ENCODE assay signal across 29 cellular contexts in genomic region chrX:155615938-155616337, GRCh38.
"Had no signal": no experiment of that assay in that cellular context is flagged by ENCODE, and none has a peak within 500 bp of the region (broad histone marks: within the 10 kb centered on the region; RNA-seq: fewer than 3 reads in every experiment).

No MANE protein-coding gene starts in this region.

- H3K27ac Mint-ChIP-seq: dendritic cell treated with granulocyte-macrophage colony-stimulating factor and Interleukin-4, amounts not matched to agents 40 ng/mL and 50 ng/mL, for 4 days; effector memory CD8-positive, alpha-beta T cell; endodermal cell had no signal

- H3K9me3 Mint-ChIP-seq: dendritic cell treated with granulocyte-macrophage colony-stimulating factor and Interleukin-4, amounts not matched to agents 40 ng/mL and 50 ng/mL, for 4 days; effector memory CD8-positive, alpha-beta T cell had no signal

- ATAC-seq: effector memory CD8-positive, alpha-beta T cell; esophagus mucosa; foreskin keratinocyte; gastrocnemius medialis; gastroesophageal sphincter; heart left ventricle; heart right ventricle had no signal

- H3K9me3 ChIP-seq: esophagus muscularis mucosa, esophagus squamous epithelium, gastrocnemius medialis, gastroesophageal sphincter had no signal

- FAIRE-seq: endometrium, endothelial cell of umbilical vein, frontal cortex had no signal

- H3K4me3 Mint-ChIP-seq: dendritic cell treated with granulocyte-macrophage colony-stimulating factor and Interleukin-4, amounts not matched to agents 40 ng/mL and 50 ng/mL, for 4 days; effector memory CD8-positive, alpha-beta T cell; endodermal cell had no signal

- H2AFZ ChIP-seq: hepatocyte had no signal

- DNase-seq: cortex of kidney; dermis blood vessel endothelial cell; dorsolateral prefrontal cortex; effector CD4-positive, alpha-beta T cell; effector CD8-positive, alpha-beta T cell; effector memory CD4-positive, alpha-beta T cell; effector memory CD8-positive, alpha-beta T cell; endodermal cell; erythroblast; esophagus squamous epithelium; foreskin fibroblast; foreskin keratinocyte; foreskin melanocyte; gastrocnemius medialis; glutamatergic neuron; head of caudate nucleus; heart left ventricle; heart right ventricle; hippocampal formation had no signal

- H3K4me2 ChIP-seq: hepatocyte had no signal

- H3K27me3 ChIP-seq: esophagus muscularis mucosa, esophagus squamous epithelium, foreskin keratinocyte, gastrocnemius medialis, gastroesophageal sphincter, heart left ventricle, heart right ventricle, hepatocyte had no signal

- H3K36me3 ChIP-seq: esophagus muscularis mucosa, esophagus squamous epithelium, gastrocnemius medialis, gastroesophageal sphincter, heart left ventricle, heart right ventricle had no signal

- H3K27ac ChIP-seq: coronary artery, dorsolateral prefrontal cortex, epithelial cell of prostate, esophagus muscularis mucosa, esophagus squamous epithelium, foreskin keratinocyte, gastrocnemius medialis, gastroesophageal sphincter, heart left ventricle, heart right ventricle, hepatocyte had no signal

- H3K27me3 Mint-ChIP-seq: dendritic cell treated with granulocyte-macrophage colony-stimulating factor and Interleukin-4, amounts not matched to agents 40 ng/mL and 50 ng/mL, for 4 days; effector memory CD8-positive, alpha-beta T cell had no signal

- H3K4me1 ChIP-seq: foreskin keratinocyte had no signal

- H3K4me3 ChIP-seq: coronary artery, dorsolateral prefrontal cortex, esophagus muscularis mucosa, esophagus squamous epithelium, gastrocnemius medialis, gastroesophageal sphincter, heart left ventricle, heart right ventricle, hepatocyte had no signal
